ENCODE assay signal across 14 cellular contexts in genomic region chr1:36279789-36280296, GRCh38. TPM values are rescaled to one million over a fixed set of nuclear protein-coding genes. Genes with fewer than 3 reads are reported as not detected.
A peak's percentile ranks its signal among the peaks of the same experiment; 100 is the strongest.
DNase-seq lines count a peak whose midpoint lies in the region; ATAC-seq and TF ChIP-seq lines count a peak whose summit lies in the region.
"Had no signal": no experiment of that assay in that cellular context is flagged by ENCODE, and none has a peak within 500 bp of the region (broad histone marks: within the 10 kb centered on the region; RNA-seq: fewer than 3 reads in every experiment).

No MANE protein-coding gene starts in this region.

- H3K27me3 ChIP-seq in HUES6 (ENCODE audit: control insufficient read depth, insufficient read depth, low read length), result no peaks in the 10 kb centered on the region
- H3K27me3 ChIP-seq: BLaER1 treated with 17β-estradiol and CSF1 and Interleukin-3, amounts not matched to agents 10 nM and 100 nM had no signal

- no peaks in the 10 kb centered on the region for H3K4me1 ChIP-seq in HUES6 (ENCODE audit: control insufficient read depth, insufficient read depth, low read length)
- H3K4me1 ChIP-seq: BLaER1 treated with 17β-estradiol and CSF1 and Interleukin-3, amounts not matched to agents 10 nM and 100 nM had no signal

- H3K4me1 Mint-ChIP-seq in brain (peaks cover 21% of the 10 kb centered on the region), neural crest cell (no peaks in the 10 kb centered on the region)

- H3K36me3 Mint-ChIP-seq in brain (peaks cover 19% of the 10 kb centered on the region), neural crest cell (ENCODE audit: low read depth) (peaks cover 4% of the 10 kb centered on the region)

- H3K27ac Mint-ChIP-seq in brain, result peak overlapping the region in 4 of 5 experiments; percentile 29 to 87 (median 57)
- peak overlapping the region; percentile 29 for H3K27ac Mint-ChIP-seq in neural crest cell (ENCODE audit: unreplicated experiment)

- H3K9ac ChIP-seq in HUES6 (ENCODE audit: low read length), result no peak overlapping the region

- H3K9me3 Mint-ChIP-seq in brain (no peaks in the 10 kb centered on the region), neural crest cell (no peaks in the 10 kb centered on the region)

- peaks cover 32% of the 10 kb centered on the region for H3K36me3 ChIP-seq in HUES6 (ENCODE audit: control insufficient read depth, insufficient read depth, low read length)

- no peaks in the 10 kb centered on the region for H3K9me3 ChIP-seq in HUES6 (ENCODE audit: control insufficient read depth, insufficient read depth, low read depth, low read length)
- H3K9me3 ChIP-seq: BLaER1 treated with 17β-estradiol and CSF1 and Interleukin-3, amounts not matched to agents 10 nM and 100 nM had no signal

- H3K4me3 ChIP-seq in HUES6 (ENCODE audit: low read depth, low read length), result no peak overlapping the region
- H3K4me3 ChIP-seq: BLaER1 treated with 17β-estradiol and CSF1 and Interleukin-3, amounts not matched to agents 10 nM and 100 nM had no signal

- DNase-seq in neural crest cell (ENCODE audit: low read depth, low spot score) (no peak), NCI-H2227 (lab: John Stamatoyannopoulos, UW; ENCODE audit: unreplicated experiment) (no peak)
- no peak for DNase-seq in stimulated activated CD4-positive, alpha-beta T cell treated with anti-CD3 and anti-CD28 coated beads, Interleukin-1b, Interleukin-23, amount 100 ng/mL, for 48 hours
- DNase-seq: effector memory CD4-positive, alpha-beta T cell; NCI-H2107; nucleus accumbens; stimulated activated CD4-positive, alpha-beta T cell treated with anti-CD3 and anti-CD28 coated beads, Interleukin-4, amount 100 ng/mL, for 1 hour; stimulated activated naive CD4-positive, alpha-beta T cell treated with Interleukin-2 at 50 U/mL for 16 hours had no signal

- H3K27me3 Mint-ChIP-seq in brain (no peaks in the 10 kb centered on the region), neural crest cell (ENCODE audit: low read depth) (no peaks in the 10 kb centered on the region)

- H3K27ac ChIP-seq in C4-2B (0 out of 2 replicates have a peak overlapping the region, but pooled peaks have one; percentile 30), HUES6 (ENCODE audit: low read depth, low read length) (0 out of 2 replicates have a peak overlapping the region, but pooled peaks have one; percentile 30)

- ATAC-seq in GM21515 (IDR thresholded peaks at IDR 0.05; ENCODE audit: unreplicated experiment) (no peak), HG02938 (IDR thresholded peaks at IDR 0.05; ENCODE audit: unreplicated experiment) (no peak)

- TF ChIP-seq CTCF in C4-2B (conservative IDR thresholded peaks at IDR 0.05), result no peak
- no peak for TF ChIP-seq CTCF in brain (conservative IDR thresholded peaks at IDR 0.05)
- TF ChIP-seq CTCF in neural crest cell (conservative IDR thresholded peaks at IDR 0.05), result no peak

- no peak overlapping the region for H3K4me3 Mint-ChIP-seq in brain
- H3K4me3 Mint-ChIP-seq in neural crest cell, result no peak overlapping the region

RNA-seq across cellular contexts. Expression of gene SH3D21, which starts 26.3 kb away (rescaled TPM):
- polyA plus RNA-seq in brain (ENCODE audit: insufficient read depth, low read depth, low replicate concordance), result 1.6 TPM
- total RNA-seq in neural crest cell, result 5.4 and 5.9 TPM in 2 replicates

RNA-seq across cellular contexts. Expression of gene EVA1B, which starts 43.6 kb away (rescaled TPM):
- polyA plus RNA-seq in brain (ENCODE audit: insufficient read depth, low read depth, low replicate concordance), result 5.2 TPM
- total RNA-seq in neural crest cell, result 24.8 and 28.5 TPM in 2 replicates

RNA-seq across cellular contexts. Expression of gene THRAP3, which starts 55.6 kb away (rescaled TPM):
- 59.5 TPM for polyA plus RNA-seq in brain (ENCODE audit: insufficient read depth, low read depth, low replicate concordance)
- 167 and 170 TPM in 2 replicates for total RNA-seq in neural crest cell
